1 cellular context compared by ENCODE assay signal in the genomic region with DNA sequence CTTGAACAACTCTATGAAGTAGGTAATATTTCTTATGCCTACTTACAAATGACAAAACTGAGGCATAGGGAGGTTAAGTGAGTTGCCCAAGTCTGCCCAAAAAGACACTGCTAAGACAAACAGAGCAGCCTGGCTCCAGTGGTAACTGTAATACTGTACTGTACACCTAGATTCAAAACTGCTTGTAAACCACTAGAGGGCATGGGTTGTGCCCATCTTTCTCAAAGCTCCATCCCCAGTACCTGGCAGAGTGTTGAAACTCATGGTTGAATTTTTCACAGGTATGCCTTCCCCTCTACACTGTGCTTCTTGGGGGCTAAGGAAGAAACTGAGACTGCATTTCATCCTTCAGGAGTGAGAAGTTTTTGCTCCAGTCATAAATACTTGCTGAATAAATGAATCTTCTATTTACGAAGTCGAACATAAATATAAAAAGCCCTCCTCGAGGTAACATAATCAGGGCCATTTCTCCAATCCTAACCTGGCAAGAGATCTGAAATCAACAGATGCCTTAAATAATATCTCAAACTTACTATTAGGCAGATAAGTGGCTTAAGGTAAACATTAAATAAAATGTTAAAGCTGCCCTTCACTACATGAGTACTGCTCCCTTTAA.
TF ChIP-seq lines count a peak whose summit lies in the region.

No MANE protein-coding gene starts in this region.

TF ChIP-seq in Ishikawa, 13 proteins besides CTCF, POLR2A, EP300 and RAD21 (continued from another document):
- TF ChIP-seq, protein P1, sequence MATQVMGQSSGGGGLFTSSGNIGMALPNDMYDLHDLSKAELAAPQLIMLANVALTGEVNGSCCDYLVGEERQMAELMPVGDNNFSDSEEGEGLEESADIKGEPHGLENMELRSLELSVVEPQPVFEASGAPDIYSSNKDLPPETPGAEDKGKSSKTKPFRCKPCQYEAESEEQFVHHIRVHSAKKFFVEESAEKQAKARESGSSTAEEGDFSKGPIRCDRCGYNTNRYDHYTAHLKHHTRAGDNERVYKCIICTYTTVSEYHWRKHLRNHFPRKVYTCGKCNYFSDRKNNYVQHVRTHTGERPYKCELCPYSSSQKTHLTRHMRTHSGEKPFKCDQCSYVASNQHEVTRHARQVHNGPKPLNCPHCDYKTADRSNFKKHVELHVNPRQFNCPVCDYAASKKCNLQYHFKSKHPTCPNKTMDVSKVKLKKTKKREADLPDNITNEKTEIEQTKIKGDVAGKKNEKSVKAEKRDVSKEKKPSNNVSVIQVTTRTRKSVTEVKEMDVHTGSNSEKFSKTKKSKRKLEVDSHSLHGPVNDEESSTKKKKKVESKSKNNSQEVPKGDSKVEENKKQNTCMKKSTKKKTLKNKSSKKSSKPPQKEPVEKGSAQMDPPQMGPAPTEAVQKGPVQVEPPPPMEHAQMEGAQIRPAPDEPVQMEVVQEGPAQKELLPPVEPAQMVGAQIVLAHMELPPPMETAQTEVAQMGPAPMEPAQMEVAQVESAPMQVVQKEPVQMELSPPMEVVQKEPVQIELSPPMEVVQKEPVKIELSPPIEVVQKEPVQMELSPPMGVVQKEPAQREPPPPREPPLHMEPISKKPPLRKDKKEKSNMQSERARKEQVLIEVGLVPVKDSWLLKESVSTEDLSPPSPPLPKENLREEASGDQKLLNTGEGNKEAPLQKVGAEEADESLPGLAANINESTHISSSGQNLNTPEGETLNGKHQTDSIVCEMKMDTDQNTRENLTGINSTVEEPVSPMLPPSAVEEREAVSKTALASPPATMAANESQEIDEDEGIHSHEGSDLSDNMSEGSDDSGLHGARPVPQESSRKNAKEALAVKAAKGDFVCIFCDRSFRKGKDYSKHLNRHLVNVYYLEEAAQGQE (IDR thresholded peaks at IDR 0.05; ENCODE audit: low read depth), result no peak
- TF ChIP-seq, protein P2, sequence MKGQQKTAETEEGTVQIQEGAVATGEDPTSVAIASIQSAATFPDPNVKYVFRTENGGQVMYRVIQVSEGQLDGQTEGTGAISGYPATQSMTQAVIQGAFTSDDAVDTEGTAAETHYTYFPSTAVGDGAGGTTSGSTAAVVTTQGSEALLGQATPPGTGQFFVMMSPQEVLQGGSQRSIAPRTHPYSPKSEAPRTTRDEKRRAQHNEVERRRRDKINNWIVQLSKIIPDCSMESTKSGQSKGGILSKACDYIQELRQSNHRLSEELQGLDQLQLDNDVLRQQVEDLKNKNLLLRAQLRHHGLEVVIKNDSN (IDR thresholded peaks at IDR 0.05), result no peak
- TF ChIP-seq TAF1 (IDR thresholded peaks at IDR 0.05; ENCODE audit: low read depth) (no peak), YY1 (IDR thresholded peaks at IDR 0.05; ENCODE audit: low read depth) (no peak), EGR1 (IDR thresholded peaks at IDR 0.05) (no peak), FOXM1 (IDR thresholded peaks at IDR 0.05; ENCODE audit: borderline replicate concordance, low read depth) (no peak)
- TF ChIP-seq, protein P3, sequence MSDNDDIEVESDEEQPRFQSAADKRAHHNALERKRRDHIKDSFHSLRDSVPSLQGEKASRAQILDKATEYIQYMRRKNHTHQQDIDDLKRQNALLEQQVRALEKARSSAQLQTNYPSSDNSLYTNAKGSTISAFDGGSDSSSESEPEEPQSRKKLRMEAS (IDR thresholded peaks at IDR 0.05), result no peak
